Comparison of ENCODE assay signal across 22 cellular contexts in genomic region chr2:123085479-123085878, GRCh38.
A peak's percentile ranks its signal among the peaks of the same experiment; 100 is the strongest.
DNase-seq lines count a peak whose midpoint lies in the region; ATAC-seq and TF ChIP-seq lines count a peak whose summit lies in the region.
"Had no signal": no experiment of that assay in that cellular context is flagged by ENCODE, and none has a peak within 500 bp of the region (broad histone marks: within the 10 kb centered on the region; RNA-seq: fewer than 3 reads in every experiment).

No MANE protein-coding gene starts in this region.

- H3K4me1 ChIP-seq in OCI-LY3 (ENCODE audit: low read length): peaks cover 51% of the 10 kb centered on the region
- H3K4me1 ChIP-seq: A549, BE2C, HAP-1 had no signal

- H4K20me1 ChIP-seq in OCI-LY3 (ENCODE audit: insufficient read depth, low read length): no peaks in the 10 kb centered on the region
- H4K20me1 ChIP-seq: BLaER1 treated with 17β-estradiol and CSF1 and Interleukin-3, amounts not matched to agents 10 nM and 100 nM had no signal

- no peak overlapping the region for H2AFZ ChIP-seq in OCI-LY3 (ENCODE audit: low read depth, low read length)

- H3K4me2 ChIP-seq in OCI-LY3 (ENCODE audit: low read length): no peak overlapping the region
- H3K4me2 ChIP-seq: A549; BLaER1 treated with 17β-estradiol and CSF1 and Interleukin-3, amounts not matched to agents 10 nM and 100 nM had no signal

- H3K79me2 ChIP-seq in OCI-LY3 (ENCODE audit: low read length): no peaks in the 10 kb centered on the region

- peak overlapping the region; percentile 94 for H3K27ac ChIP-seq in OCI-LY3 (ENCODE audit: low read length)
- H3K27ac ChIP-seq: A549; BLaER1 treated with 17β-estradiol and CSF1 and Interleukin-3, amounts not matched to agents 10 nM and 100 nM had no signal

- TF ChIP-seq CTCF in OCI-LY3 (IDR thresholded peaks at IDR 0.05; ENCODE audit: low read depth, low read length): no peak

- H3K27me3 ChIP-seq in OCI-LY3 (ENCODE audit: low read depth, low read length): no peaks in the 10 kb centered on the region
- H3K27me3 ChIP-seq in MG63: no peaks in the 10 kb centered on the region
- H3K27me3 ChIP-seq: BE2C; BLaER1 treated with 17β-estradiol and CSF1 and Interleukin-3, amounts not matched to agents 10 nM and 100 nM had no signal

- H3K4me3 ChIP-seq in OCI-LY3 (ENCODE audit: low read length): no peak overlapping the region
- no peak overlapping the region for H3K4me3 ChIP-seq in MG63
- H3K4me3 ChIP-seq: A549; BLaER1 treated with 17β-estradiol and CSF1 and Interleukin-3, amounts not matched to agents 10 nM and 100 nM; HAP-1 had no signal

- DNase-seq in NCI-H510A treated with DMSO at 0.1 percent for 48 hours (lab: John Stamatoyannopoulos, UW) (peak; percentile 18), NCI-H510A (lab: John Stamatoyannopoulos, UW) (no peak), left kidney (ENCODE audit: low read depth, low spot score) (peak; percentile 57), MG63 (no peak)
- DNase-seq: 8988T; ACHN; AML-193; BE2C; CD4-positive, alpha-beta T cell; CD8-positive, alpha-beta memory T cell; DMS 273 treated with DMSO at 0.1 percent for 48 hours; DMS79; EL; GDM1; GOT3; HFFc6 had no signal

- ATAC-seq in GM18861 (IDR thresholded peaks at IDR 0.05; ENCODE audit: unreplicated experiment): peak; percentile 33
- ATAC-seq in GM19035 (IDR thresholded peaks at IDR 0.05; ENCODE audit: unreplicated experiment): no peak
- ATAC-seq: A549 had no signal

- peak overlapping the region; percentile 38; the same call in 1 of the 2 replicates for H3K9ac ChIP-seq in OCI-LY3 (ENCODE audit: low read length)
- H3K9ac ChIP-seq: BLaER1 treated with 17β-estradiol and CSF1 and Interleukin-3, amounts not matched to agents 10 nM and 100 nM had no signal

- H3K36me3 ChIP-seq in OCI-LY3 (replicated peaks; ENCODE audit: low read depth, low read length) (peaks cover 62% of the 10 kb centered on the region), MG63 (no peaks in the 10 kb centered on the region)
- H3K36me3 ChIP-seq: BE2C; BLaER1 treated with 17β-estradiol and CSF1 and Interleukin-3, amounts not matched to agents 10 nM and 100 nM; HAP-1 had no signal

- H3K9me3 ChIP-seq in OCI-LY3 (ENCODE audit: insufficient read depth, low read length): peaks cover 3% of the 10 kb centered on the region; the same call in 1 of the 2 replicates
- H3K9me3 ChIP-seq in MG63: no peaks in the 10 kb centered on the region
- H3K9me3 ChIP-seq: A549; BE2C; BLaER1 treated with 17β-estradiol and CSF1 and Interleukin-3, amounts not matched to agents 10 nM and 100 nM; HAP-1 had no signal

Comparison
In these comparisons a context has a peak if more than half of its experiments do, and no peak if none do; other contexts are left out.
1. DNase-seq: peak in NCI-H510A treated with DMSO at 0.1 percent for 48 hours (single experiment) and left kidney (single experiment); none in NCI-H510A (single experiment) and MG63 (single experiment).